In genomic region chr5:104774372-104774771, GRCh38 we compare ENCODE assay signal across 4 cellular contexts.
"Had no signal": no experiment of that assay in that cellular context is flagged by ENCODE, and none has a peak within 500 bp of the region (broad histone marks: within the 10 kb centered on the region; RNA-seq: fewer than 3 reads in every experiment).

No MANE protein-coding gene starts in this region.

- H3K27ac Mint-ChIP-seq: H9 had no signal

- DNase-seq: GM23248, H9, HCEC 1CT, IMR-90 had no signal

- H3K4me3 ChIP-seq: GM23248 had no signal

- H3K4me1 Mint-ChIP-seq: H9 had no signal

- H3K4me3 Mint-ChIP-seq: H9 had no signal

- H3K9ac ChIP-seq: GM23248 had no signal

- H2AFZ ChIP-seq: GM23248 had no signal

- H3K27ac ChIP-seq: GM23248 had no signal
